26 cellular contexts compared by ENCODE assay signal in genomic region chrX:82748901-82749505, GRCh38.
DNase-seq lines count a peak whose midpoint lies in the region; ATAC-seq and TF ChIP-seq lines count a peak whose summit lies in the region.
"Had no signal": no experiment of that assay in that cellular context is flagged by ENCODE, and none has a peak within 500 bp of the region (broad histone marks: within the 10 kb centered on the region; RNA-seq: fewer than 3 reads in every experiment).

No MANE protein-coding gene starts in this region.

- BruUV-seq in PC-3 (replicated peaks; lab: Mats Ljungman, UMichigan): no TSS peak

- TF ChIP-seq CTCF in PC-3 (conservative IDR thresholded peaks at IDR 0.05; ENCODE audit: low read depth, low read length): no peak

- peak; percentile 5 for DNase-seq in H4 (ENCODE audit: low spot score)
- peak; percentile 57 for DNase-seq in PC-3
- peak; percentile 3 for DNase-seq in dermis blood vessel endothelial cell
- DNase-seq in kidney tubule cell (ENCODE audit: low spot score): peak; percentile 62
- no peak for DNase-seq in inferior parietal cortex (ENCODE audit: extremely low spot score)
- no peak for DNase-seq in activated gamma-delta T cell (lab: John Stamatoyannopoulos, UW)
- DNase-seq: activated naive CD4-positive, alpha-beta T cell treated with anti-CD3 and anti-CD28 coated beads, Interleukin-2, amount 50 U/mL, for 16 hours; activated T-cell treated with anti-CD3 and anti-CD28 coated beads, Interleukin-2, amount 50 U/mL, for 4 hours; anterior cingulate cortex; CD4-positive, alpha-beta memory T cell; DMS79; effector CD8-positive, alpha-beta T cell; glutamatergic neuron; midbrain; NCI-H1436; NCI-H510A treated with DMSO at 0.1 percent for 48 hours; Right ventricle myocardium superior; spleen; stimulated activated CD4-positive, alpha-beta T cell treated with anti-CD3 and anti-CD28 coated beads, Interleukin-4, amount 100 ng/mL, for 4 hours; stimulated activated naive CD8-positive, alpha-beta T cell treated with anti-CD3 and anti-CD28 coated beads, Interleukin-15, amount 100 ng/mL, for 72 hours; T-cell had no signal

- H3K79me2 ChIP-seq in PC-3 (ENCODE audit: low read length): no peaks in the 10 kb centered on the region

- no peaks in the 10 kb centered on the region for H3K9me3 ChIP-seq in PC-3 (ENCODE audit: low read length)
- H3K9me3 ChIP-seq: esophagus muscularis mucosa, spleen, tibial nerve had no signal

- intact Hi-C loops in PC-3 (cut with micrococcal nuclease): no loop called here

- CTCF ChIA-PET in PC-3 (lab: Charles Lee): no interaction called here

- H3K4me3 ChIP-seq in PC-3 (ENCODE audit: low read length): no peak overlapping the region
- H3K4me3 ChIP-seq: esophagus muscularis mucosa, spleen, tibial nerve had no signal

- H3K27me3 ChIP-seq in PC-3 (ENCODE audit: low read length): no peaks in the 10 kb centered on the region
- H3K27me3 ChIP-seq: esophagus muscularis mucosa, spleen, tibial nerve had no signal

- no peak overlapping the region for H3K9ac ChIP-seq in PC-3 (ENCODE audit: low read length)

- H2AFZ ChIP-seq in PC-3 (ENCODE audit: low read length): peak overlapping the region; percentile 38; the same call in 1 of the 2 replicates

- ATAC-seq in PC-3: peak; percentile 88
- no peak for ATAC-seq in GM18502 (IDR thresholded peaks at IDR 0.05; ENCODE audit: poor library complexity, unreplicated experiment)
- no peak for ATAC-seq in GM21723 (IDR thresholded peaks at IDR 0.05; ENCODE audit: unreplicated experiment)
- ATAC-seq: activated T-cell treated with anti-CD3 and anti-CD28 coated beads, Interleukin-2, amount 50 U/mL, for 4 hours; natural killer cell treated with Interleukin-12 subunit alpha and Interleukin-12 subunit beta and Interleukin-15 and Interleukin-18, amount 100 ng/mL, for 72 hours; stimulated activated naive CD8-positive, alpha-beta T cell treated with anti-CD3 and anti-CD28 coated beads, Interleukin-15, amount 100 ng/mL, for 72 hours; T-cell had no signal

- no peaks in the 10 kb centered on the region for H3K36me3 ChIP-seq in PC-3 (ENCODE audit: low read depth, low read length)
- H3K36me3 ChIP-seq: esophagus muscularis mucosa, spleen, tibial nerve had no signal

- POLR2A ChIA-PET in PC-3 (lab: Charles Lee; ENCODE audit: unreplicated experiment): no interaction called here

- H4K20me1 ChIP-seq in PC-3 (ENCODE audit: low read length): no peaks in the 10 kb centered on the region

- no peak overlapping the region for H3K27ac ChIP-seq in PC-3 (ENCODE audit: low read length)
- H3K27ac ChIP-seq: esophagus muscularis mucosa, spleen, tibial nerve had no signal

- H3K4me1 ChIP-seq in PC-3 (ENCODE audit: insufficient read depth, low read length): peaks cover 12% of the 10 kb centered on the region
- H3K4me1 ChIP-seq: esophagus muscularis mucosa, spleen, tibial nerve had no signal

- no peaks in the 10 kb centered on the region for H3F3A ChIP-seq in PC-3 (ENCODE audit: low read length, unreplicated experiment)

- 0 out of 2 replicates have a peak overlapping the region, but pooled peaks have one; percentile 18 for H3K4me2 ChIP-seq in PC-3 (ENCODE audit: low read length)

- no peaks in the 10 kb centered on the region for H3K9me2 ChIP-seq in PC-3 (replicated peaks; ENCODE audit: low read length)

Comparison
In these comparisons a context has a peak if more than half of its experiments do, and no peak if none do; other contexts are left out.
1. DNase-seq: peak in H4 (single experiment), PC-3 (single experiment), dermis blood vessel endothelial cell (single experiment) and kidney tubule cell (single experiment); none in inferior parietal cortex (single experiment) and activated gamma-delta T cell (single experiment).